1 cellular context compared by ENCODE assay signal in the genomic region with DNA sequence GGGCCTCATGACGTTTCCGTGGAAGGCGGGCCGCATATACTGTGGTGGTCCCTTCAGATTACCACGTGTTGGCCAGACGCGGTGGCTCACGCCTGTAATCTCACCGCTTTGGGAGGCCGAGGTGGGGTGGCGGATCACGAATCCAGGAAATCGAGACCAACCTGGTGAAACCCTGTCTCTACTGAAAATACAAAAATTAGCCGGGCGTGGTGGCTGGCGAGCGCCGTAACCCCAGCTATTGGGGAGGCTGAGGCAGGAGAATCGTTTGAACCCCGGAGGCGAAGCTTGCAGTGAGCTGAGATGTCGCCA.
TF ChIP-seq lines count a peak whose summit lies in the region.

No MANE protein-coding gene starts in this region.

TF ChIP-seq in GM12878, 131 proteins besides CTCF, POLR2A, EP300 and RAD21:
- TF ChIP-seq MLLT1 (IDR thresholded peaks at IDR 0.05) (peak; percentile 98), SPI1 (IDR thresholded peaks at IDR 0.05; ENCODE audit: borderline replicate concordance, insufficient read depth, low read depth, low read length) (no peak), HDGF (IDR thresholded peaks at IDR 0.05) (peak; percentile 35; the same call in 1 of the 2 replicates)
